1 cellular context compared by ENCODE assay signal in genomic region chr9:110095776-110096175, GRCh38.
TF ChIP-seq lines count a peak whose summit lies in the region.

No MANE protein-coding gene starts in this region.

TF ChIP-seq in IMR-90, 13 proteins besides CTCF, POLR2A, EP300 and RAD21 (continued from another document):
- no peak for TF ChIP-seq ELK1 (IDR thresholded peaks at IDR 0.05; ENCODE audit: borderline replicate concordance, low read depth, low read length)
